23 cellular contexts compared by ENCODE assay signal in the genomic region with DNA sequence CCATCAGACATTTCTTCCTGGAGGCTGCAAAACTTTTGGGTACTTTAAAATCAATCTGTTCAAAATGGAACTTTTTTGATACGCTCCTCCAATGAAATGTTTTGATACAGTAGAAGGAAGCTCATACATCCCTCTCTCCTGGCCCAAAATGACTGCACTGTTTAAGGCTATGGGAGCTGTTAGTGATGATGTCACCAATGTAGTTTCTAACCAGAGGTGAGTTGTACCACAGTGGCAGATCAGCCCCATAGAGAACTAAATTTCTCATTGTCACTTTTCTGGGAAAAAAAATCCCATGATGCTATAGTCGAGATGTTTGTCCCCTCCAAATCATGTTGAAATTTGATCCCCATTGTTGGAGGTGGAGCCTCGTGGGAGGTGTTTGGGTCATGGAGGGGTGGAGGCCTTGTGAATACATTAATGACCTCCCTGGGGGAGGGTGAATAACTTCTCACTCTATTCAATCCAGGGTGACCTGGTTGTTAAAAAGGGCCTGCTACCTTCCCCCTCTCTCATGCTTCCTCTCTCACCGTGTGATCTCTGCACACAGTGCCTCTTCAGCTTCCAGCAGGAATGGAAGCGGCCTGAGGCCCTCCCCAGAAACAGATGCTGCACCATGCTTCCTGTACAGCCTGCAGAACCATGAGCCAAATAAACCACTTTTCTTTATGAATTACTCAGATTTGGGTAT.
"Had no signal": no experiment of that assay in that cellular context is flagged by ENCODE, and none has a peak within 500 bp of the region (broad histone marks: within the 10 kb centered on the region; RNA-seq: fewer than 3 reads in every experiment).

No MANE protein-coding gene starts in this region.

- H3K27ac Mint-ChIP-seq: activated CD8-positive, alpha-beta T cell treated with anti-CD3 and anti-CD28 coated beads, Interleukin-2, amount 10 ng/mL, durations not matched to agents 7 days and 5 days; activated naive CD8-positive, alpha-beta T cell treated with anti-CD3 and anti-CD28 coated beads, Interleukin-2, amount 50 U/mL, for 24 hours had no signal

- H3K36me3 Mint-ChIP-seq: brain had no signal

- H3K27ac ChIP-seq: Peyer's patch, SJSA1 had no signal

- H3K9me3 ChIP-seq: Peyer's patch, SJSA1 had no signal

- H3K36me3 ChIP-seq: Peyer's patch, SJSA1 had no signal

- ATAC-seq: activated CD8-positive, alpha-beta T cell treated with anti-CD3 and anti-CD28 coated beads, Interleukin-2, amount 10 ng/mL, durations not matched to agents 7 days and 5 days; activated naive CD8-positive, alpha-beta T cell treated with anti-CD3 and anti-CD28 coated beads, Interleukin-2, amount 50 U/mL, for 24 hours; activated T-cell treated with anti-CD3 and anti-CD28 coated beads, Interleukin-2, amount 50 U/mL, for 4 hours; SK-N-SH treated with all-trans-retinoic acid at 6 μM for 48 hours had no signal

- H3K4me3 Mint-ChIP-seq: activated CD8-positive, alpha-beta T cell treated with anti-CD3 and anti-CD28 coated beads, Interleukin-2, amount 10 ng/mL, durations not matched to agents 7 days and 5 days; activated naive CD8-positive, alpha-beta T cell treated with anti-CD3 and anti-CD28 coated beads, Interleukin-2, amount 50 U/mL, for 24 hours; activated T-cell treated with anti-CD3 and anti-CD28 coated beads, Interleukin-2, amount 50 U/mL, for 4 hours; brain; central memory CD8-positive, alpha-beta T cell had no signal

- H3K4me3 ChIP-seq: Peyer's patch, SJSA1 had no signal

- H3K4me1 ChIP-seq: Peyer's patch, SJSA1 had no signal

- H3K27me3 Mint-ChIP-seq: activated naive CD8-positive, alpha-beta T cell treated with anti-CD3 and anti-CD28 coated beads, Interleukin-2, amount 50 U/mL, for 24 hours; brain; central memory CD8-positive, alpha-beta T cell had no signal

- H3K27me3 ChIP-seq: Peyer's patch, SJSA1 had no signal

- H3K9me3 Mint-ChIP-seq: activated T-cell treated with anti-CD3 and anti-CD28 coated beads, Interleukin-2, amount 50 U/mL, for 4 hours; central memory CD8-positive, alpha-beta T cell had no signal

- DNase-seq: activated CD4-positive, alpha-beta T cell treated with anti-CD3 and anti-CD28 coated beads for 48 hours; activated CD4-positive, alpha-beta T cell treated with anti-CD3 and anti-CD28 coated beads, Interleukin-2, amount 50 U/mL, for 4 hours; activated CD4-positive, CD25-positive, alpha-beta regulatory T cell treated with anti-CD3 and anti-CD28 coated beads, Interleukin-2, amount 50 U/mL, for 72 hours; activated CD8-positive, alpha-beta T cell treated with anti-CD3 and anti-CD28 coated beads, Interleukin-2, amount 10 ng/mL, durations not matched to agents 7 days and 5 days; activated effector memory CD4-positive, alpha-beta T cell treated with anti-CD3 and anti-CD28 coated beads, Interleukin-2, amount 50 U/mL, for 16 hours; activated naive CD4-positive, alpha-beta T cell treated with Interleukin-2 at 50 U/mL for 16 hours; activated naive CD8-positive, alpha-beta T cell treated with anti-CD3 and anti-CD28 coated beads, Interleukin-2, amount 50 U/mL, for 24 hours; activated T-cell treated with anti-CD3 and anti-CD28 coated beads, Interleukin-2, amount 50 U/mL, for 4 hours; amniotic stem cell; KBM-7; NCI-H1048; NCI-H1417; NCI-H1930; NCI-H2107; NCI-H446; NCI-H524; Peyer's patch; SHP77; SW 1271 had no signal

- H3K4me1 Mint-ChIP-seq: activated naive CD8-positive, alpha-beta T cell treated with anti-CD3 and anti-CD28 coated beads, Interleukin-2, amount 50 U/mL, for 24 hours had no signal
